9 cellular contexts compared by ENCODE assay signal in genomic region chr17:48626202-48626469, GRCh38. TPM values are rescaled to one million over a fixed set of nuclear protein-coding genes. Genes with fewer than 3 reads are reported as not detected.
DNase-seq lines count a peak whose midpoint lies in the region; ATAC-seq, FAIRE-seq and TF ChIP-seq lines count a peak whose summit lies in the region.
"Had no signal": no experiment of that assay in that cellular context is flagged by ENCODE, and none has a peak within 500 bp of the region (broad histone marks: within the 10 kb centered on the region; RNA-seq: fewer than 3 reads in every experiment).

Gene HOXB9, minus strand, starts transcription at chr17:48626358. Its CDS starts 89 bp downstream, at chr17:48626269.

- H3K27me3 Mint-ChIP-seq in activated naive CD8-positive, alpha-beta T cell treated with anti-CD3 and anti-CD28 coated beads, Interleukin-2, amount 50 U/mL, for 24 hours: peaks cover 77% of the 10 kb centered on the region
- peaks cover 47% of the 10 kb centered on the region for H3K27me3 Mint-ChIP-seq in memory B cell

- DNase-seq in cardiac muscle cell (ENCODE audit: low read depth in 1 of 2, low spot score in 1 of 2) (no peak), cardiac septum (ENCODE audit: low spot score) (no peak), memory B cell (ENCODE audit: low spot score in 2 of 2) (no peak), ureter (ENCODE audit: low spot score) (no peak), small intestine (no peak), NCI-H2171 (lab: John Stamatoyannopoulos, UW) (no peak)
- no peak for DNase-seq in activated naive CD8-positive, alpha-beta T cell treated with anti-CD3 and anti-CD28 coated beads, Interleukin-2, amount 50 U/mL, for 24 hours

- no peaks in the 10 kb centered on the region for H3K9me3 Mint-ChIP-seq in activated naive CD8-positive, alpha-beta T cell treated with anti-CD3 and anti-CD28 coated beads, Interleukin-2, amount 50 U/mL, for 24 hours
- no peaks in the 10 kb centered on the region for H3K9me3 Mint-ChIP-seq in memory B cell

- TF ChIP-seq CTCF in cardiac muscle cell (IDR thresholded peaks at IDR 0.05; ENCODE audit: low read depth, low read length): no peak

- no peaks in the 10 kb centered on the region for H3K36me3 Mint-ChIP-seq in activated naive CD8-positive, alpha-beta T cell treated with anti-CD3 and anti-CD28 coated beads, Interleukin-2, amount 50 U/mL, for 24 hours (ENCODE audit: low read depth)
- H3K36me3 Mint-ChIP-seq in memory B cell: no peaks in the 10 kb centered on the region

- H3K4me3 ChIP-seq in cardiac muscle cell (peak within 1 kb of the TSS; percentile 9), small intestine (ENCODE audit: low read depth in 1 of 2, low read length in 2 of 2) (peak within 1 kb of the TSS in 1 of 2 donors; percentile 40)

- H3K9me3 ChIP-seq in cardiac muscle cell (ENCODE audit: low read depth) (no peaks in the 10 kb centered on the region), small intestine (ENCODE audit: control insufficient read depth, low read depth) (no peaks in the 10 kb centered on the region)

- peak within 1 kb of the TSS; percentile 81 for H3K4me3 Mint-ChIP-seq in activated naive CD8-positive, alpha-beta T cell treated with anti-CD3 and anti-CD28 coated beads, Interleukin-2, amount 50 U/mL, for 24 hours
- H3K4me3 Mint-ChIP-seq in memory B cell: peak within 1 kb of the TSS; percentile 90

- peak within 1 kb of the TSS; percentile 92 for H3K27ac Mint-ChIP-seq in activated naive CD8-positive, alpha-beta T cell treated with anti-CD3 and anti-CD28 coated beads, Interleukin-2, amount 50 U/mL, for 24 hours
- H3K27ac Mint-ChIP-seq in memory B cell: peak within 1 kb of the TSS; percentile 82

- no peak for ATAC-seq in activated naive CD8-positive, alpha-beta T cell treated with anti-CD3 and anti-CD28 coated beads, Interleukin-2, amount 50 U/mL, for 24 hours
- ATAC-seq in memory B cell (ENCODE audit: low read depth) (no peak), GM21619 (IDR thresholded peaks at IDR 0.05; ENCODE audit: unreplicated experiment) (no peak)

- peaks cover 6% of the 10 kb centered on the region for H3K4me1 ChIP-seq in cardiac muscle cell (ENCODE audit: low read depth)
- no peaks in the 10 kb centered on the region for H3K4me1 ChIP-seq in small intestine (ENCODE audit: control insufficient read depth in 2 of 2, insufficient read depth in 1 of 2, low read depth in 1 of 2, low read length in 1 of 2)

- no peak within 1 kb of the TSS for H3K27ac ChIP-seq in cardiac muscle cell
- H3K27ac ChIP-seq in small intestine (ENCODE audit: low read depth in 1 of 2, low read length in 1 of 2): no peak within 1 kb of the TSS

- no peak for FAIRE-seq in small intestine (lab: Jason Lieb, UNC)
- FAIRE-seq: endometrium had no signal

- H3K36me3 ChIP-seq in cardiac muscle cell: no peaks in the 10 kb centered on the region
- H3K36me3 ChIP-seq in small intestine (ENCODE audit: control insufficient read depth in 2 of 2, insufficient read depth in 2 of 2, low read length in 2 of 2): no peaks in the 10 kb centered on the region

- WGBS in small intestine, 3 donors: 0 to 1% (median 1%) methylated on average over 17 to 19 of the region's 19 CpGs

- intact Hi-C loops in cardiac septum (cut with DNase I): no loop called here

- peaks cover 8% of the 10 kb centered on the region for H3K4me1 Mint-ChIP-seq in activated naive CD8-positive, alpha-beta T cell treated with anti-CD3 and anti-CD28 coated beads, Interleukin-2, amount 50 U/mL, for 24 hours
- H3K4me1 Mint-ChIP-seq in memory B cell: peaks cover 3% of the 10 kb centered on the region

- H3K27me3 ChIP-seq in cardiac muscle cell (peaks cover 100% of the 10 kb centered on the region), small intestine (ENCODE audit: control insufficient read depth in 2 of 2, insufficient read depth in 2 of 2, low read length in 2 of 2) (peaks cover 9 to 75% of the 10 kb centered on the region in 2 donors)

RNA-seq across cellular contexts. Expression of gene HOXB9, which starts in this region (rescaled TPM):
- not detected in 2 replicates for total RNA-seq in cardiac muscle cell
- polyA plus RNA-seq in cardiac muscle cell: not detected in 2 replicates
- not detected for total RNA-seq in cardiac septum
- 33.2 TPM for total RNA-seq in ureter
- polyA plus RNA-seq in small intestine: under 1 TPM in 2 of 3 donors, not detected in 1; 0.07 to 0.54 TPM

Comparison
In these comparisons a context has a peak if more than half of its experiments do, and no peak if none do; other contexts are left out.
1. RNA of gene HOXB9 (total RNA-seq): 33.2 TPM in ureter (single experiment); not detected in cardiac septum (single experiment) and not detected in cardiac muscle cell; every median in the first group is over 10 times any median in the second.